9 cellular contexts compared by ENCODE assay signal in the genomic region with DNA sequence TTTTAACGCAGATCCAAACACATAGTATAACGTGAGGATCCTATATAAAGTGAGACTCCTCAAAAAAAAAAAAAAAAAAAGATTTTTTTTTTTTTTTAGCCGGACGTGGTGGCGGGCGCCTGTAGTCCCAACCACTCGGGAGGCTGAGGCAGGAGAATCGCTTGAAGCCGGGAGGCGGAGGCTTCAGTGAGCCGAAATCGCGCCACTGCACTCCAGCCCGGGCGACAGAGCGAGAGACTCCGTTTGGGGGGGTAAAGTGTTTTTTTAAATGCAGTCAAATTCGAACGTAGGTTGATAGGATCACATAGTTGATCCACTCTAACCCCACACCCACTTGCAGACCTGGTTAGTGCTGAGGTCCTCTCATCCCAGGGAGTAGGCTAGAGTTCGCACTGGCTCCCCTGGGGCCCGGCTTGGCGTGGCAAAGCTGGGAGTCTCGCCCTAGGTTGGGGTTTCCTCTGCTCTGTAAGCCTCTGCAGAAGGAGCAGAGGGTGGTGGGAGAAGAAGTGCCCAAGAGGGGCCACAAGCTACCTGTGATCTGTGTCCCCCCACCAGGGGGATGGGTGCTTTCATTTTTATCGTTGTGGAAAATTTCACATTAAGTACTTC. TPM values are rescaled to one million over a fixed set of nuclear protein-coding genes. Genes with fewer than 3 reads are reported as not detected.
DNase-seq lines count a peak whose midpoint lies in the region; ATAC-seq and TF ChIP-seq lines count a peak whose summit lies in the region.
"Had no signal": no experiment of that assay in that cellular context is flagged by ENCODE, and none has a peak within 500 bp of the region (broad histone marks: within the 10 kb centered on the region; RNA-seq: fewer than 3 reads in every experiment).

No MANE protein-coding gene starts in this region.

- H3K9me3 ChIP-seq in BLaER1 treated with 17β-estradiol and CSF1 and Interleukin-3, amounts not matched to agents 10 nM and 100 nM (replicated peaks in 1 of 11) = no peaks in the 10 kb centered on the region; a peak in 1 of 22 replicates

- peak overlapping the region; percentile 80 for H3K27ac Mint-ChIP-seq in dendritic cell treated with granulocyte-macrophage colony-stimulating factor and Interleukin-4, amounts not matched to agents 40 ng/mL and 50 ng/mL, for 4 days
- peak overlapping the region in 7 of 10 donors; percentile 58 to 99 (median 94) for H3K27ac Mint-ChIP-seq in naive thymus-derived CD8-positive, alpha-beta T cell

- peaks cover 6% of the 10 kb centered on the region for H3K36me3 Mint-ChIP-seq in dendritic cell treated with granulocyte-macrophage colony-stimulating factor and Interleukin-4, amounts not matched to agents 40 ng/mL and 50 ng/mL, for 4 days (ENCODE audit: low read depth)
- no peaks in the 10 kb centered on the region for H3K36me3 Mint-ChIP-seq in naive thymus-derived CD8-positive, alpha-beta T cell

- H3K9ac ChIP-seq in BLaER1 treated with 17β-estradiol and CSF1 and Interleukin-3, amounts not matched to agents 10 nM and 100 nM = peak overlapping the region; percentile 71 to 85 (median 80)
- peak overlapping the region; percentile 37; the same call in 1 of the 2 replicates for H3K9ac ChIP-seq in KMS-11

- TF ChIP-seq CTCF in KMS-11 (conservative IDR thresholded peaks at IDR 0.05; ENCODE audit: low read depth, low read length) = no peak

- intact Hi-C loops in dendritic cell treated with granulocyte-macrophage colony-stimulating factor and Interleukin-4, amounts not matched to agents 40 ng/mL and 50 ng/mL, for 4 days (cut with micrococcal nuclease) = loop anchor here (1.0 to 10.0 kb wide), 3 partner anchors 39 to 97 kb away; a partner anchor contains a TSS

- peak overlapping the region; percentile 67 to 78 (median 70) for H3K4me3 ChIP-seq in BLaER1 treated with 17β-estradiol and CSF1 and Interleukin-3, amounts not matched to agents 10 nM and 100 nM
- H3K4me3 ChIP-seq in KMS-11 (IDR thresholded peaks at IDR 0.05; ENCODE audit: insufficient read depth, low read depth, low read length) = no peak overlapping the region

- H3K27ac ChIP-seq in BLaER1 treated with 17β-estradiol and CSF1 and Interleukin-3, amounts not matched to agents 10 nM and 100 nM = peak overlapping the region; percentile 41 to 77 (median 64); a peak in 20 of 22 replicates
- peak overlapping the region; percentile 34 for H3K27ac ChIP-seq in KMS-11

- peak overlapping the region; percentile 68 to 91 (median 83) for H3K4me2 ChIP-seq in BLaER1 treated with 17β-estradiol and CSF1 and Interleukin-3, amounts not matched to agents 10 nM and 100 nM
- H3K4me2 ChIP-seq in KMS-11 = peak overlapping the region; percentile 55

- H2AFZ ChIP-seq in KMS-11 (ENCODE audit: low read depth) = peak overlapping the region; percentile 80

- POLR2A ChIA-PET in naive thymus-derived CD8-positive, alpha-beta T cell (lab: Charles Lee) = interaction anchor here (0.6 to 5.0 kb wide), 6 partner anchors 9 to 232 kb away, joined by 3 to 25 read pairs (median 5); a partner anchor contains a TSS

- H3K27me3 ChIP-seq in BLaER1 treated with 17β-estradiol and CSF1 and Interleukin-3, amounts not matched to agents 10 nM and 100 nM = no peaks in the 10 kb centered on the region
- no peaks in the 10 kb centered on the region for H3K27me3 ChIP-seq in KMS-11 (ENCODE audit: insufficient read depth, low read depth)

- no peak for ATAC-seq in naive thymus-derived CD8-positive, alpha-beta T cell
- ATAC-seq in HG03457 (IDR thresholded peaks at IDR 0.05; ENCODE audit: unreplicated experiment) (no peak), HG02852 (IDR thresholded peaks at IDR 0.05; ENCODE audit: unreplicated experiment) (no peak)

- peak in 1 of 10 donors; percentile 22 for DNase-seq in naive thymus-derived CD8-positive, alpha-beta T cell
- DNase-seq in HT-29 (ENCODE audit: low spot score) = no peak
- DNase-seq in hypothalamus (lab: John Stamatoyannopoulos, UW) = no peak

- peaks cover 17 to 29% (median 24%) of the 10 kb centered on the region in 10 experiments for H3K4me1 ChIP-seq in BLaER1 treated with 17β-estradiol and CSF1 and Interleukin-3, amounts not matched to agents 10 nM and 100 nM
- peaks cover 13% of the 10 kb centered on the region for H3K4me1 ChIP-seq in KMS-11 (ENCODE audit: low read depth, poor library complexity, severe bottlenecking)

- peaks cover 33% of the 10 kb centered on the region for H3K4me1 Mint-ChIP-seq in dendritic cell treated with granulocyte-macrophage colony-stimulating factor and Interleukin-4, amounts not matched to agents 40 ng/mL and 50 ng/mL, for 4 days (ENCODE audit: low read depth)
- H3K4me1 Mint-ChIP-seq in naive thymus-derived CD8-positive, alpha-beta T cell = peaks cover 19 to 27% (median 21%) of the 10 kb centered on the region in 4 donors

- H4K20me1 ChIP-seq in BLaER1 treated with 17β-estradiol and CSF1 and Interleukin-3, amounts not matched to agents 10 nM and 100 nM = peaks cover 0 to 17% (median 9%) of the 10 kb centered on the region in 11 experiments; a peak in 11 of 22 replicates
- H4K20me1 ChIP-seq in KMS-11 (ENCODE audit: insufficient read depth) = no peaks in the 10 kb centered on the region

- H3K27me3 Mint-ChIP-seq in dendritic cell treated with granulocyte-macrophage colony-stimulating factor and Interleukin-4, amounts not matched to agents 40 ng/mL and 50 ng/mL, for 4 days = peaks cover 26% of the 10 kb centered on the region
- peaks cover 0 to 21% (median 8%) of the 10 kb centered on the region in 5 donors for H3K27me3 Mint-ChIP-seq in naive thymus-derived CD8-positive, alpha-beta T cell

- no peaks in the 10 kb centered on the region for H3K79me2 ChIP-seq in KMS-11 (ENCODE audit: insufficient read depth, low read depth)

- H3K9me3 Mint-ChIP-seq in dendritic cell treated with granulocyte-macrophage colony-stimulating factor and Interleukin-4, amounts not matched to agents 40 ng/mL and 50 ng/mL, for 4 days = no peaks in the 10 kb centered on the region
- no peaks in the 10 kb centered on the region for H3K9me3 Mint-ChIP-seq in naive thymus-derived CD8-positive, alpha-beta T cell

- peak overlapping the region; percentile 85 for H3K4me3 Mint-ChIP-seq in dendritic cell treated with granulocyte-macrophage colony-stimulating factor and Interleukin-4, amounts not matched to agents 40 ng/mL and 50 ng/mL, for 4 days
- peak overlapping the region; percentile 81 to 97 (median 92) for H3K4me3 Mint-ChIP-seq in naive thymus-derived CD8-positive, alpha-beta T cell

- H3K36me3 ChIP-seq in BLaER1 treated with 17β-estradiol and CSF1 and Interleukin-3, amounts not matched to agents 10 nM and 100 nM = peaks cover 0 to 7% (median 0%) of the 10 kb centered on the region in 11 experiments; a peak in 4 of 22 replicates
- no peaks in the 10 kb centered on the region for H3K36me3 ChIP-seq in KMS-11 (ENCODE audit: insufficient read depth)

RNA-seq across cellular contexts. Expression of a gene that starts 6.5 kb away (rescaled TPM):
- 1 to 10 TPM in 1 of 2 experiments, under 1 TPM in 1; 0.39 to 1.2 TPM for total RNA-seq in naive thymus-derived CD8-positive, alpha-beta T cell
- polyA plus RNA-seq in naive thymus-derived CD8-positive, alpha-beta T cell = not detected
- 0.58 and 0.99 TPM in 2 replicates for total RNA-seq in HT-29 (2014; rRNA removed; shearing (Covaris generic))
- total RNA-seq: RPMI7951 had no signal

RNA-seq across cellular contexts. Expression of a gene that starts 6.5 kb away (rescaled TPM):
- 10 to 100 TPM; 10.6 to 10.7 TPM for total RNA-seq in naive thymus-derived CD8-positive, alpha-beta T cell
- polyA plus RNA-seq in naive thymus-derived CD8-positive, alpha-beta T cell = 1 to 10 TPM; 6.3 to 6.5 (median 6.4) TPM
- 26.6 and 33.1 TPM in 2 replicates for total RNA-seq in HT-29 (2014; rRNA removed; shearing (Covaris generic))

RNA-seq across cellular contexts. Expression of a gene that starts 14.9 kb away (rescaled TPM):
- total RNA-seq in naive thymus-derived CD8-positive, alpha-beta T cell = 1,000 to 10,000 TPM; 1,656 to 1,664 TPM
- polyA plus RNA-seq in naive thymus-derived CD8-positive, alpha-beta T cell = 1,000 to 10,000 TPM; 1,899 to 2,106 (median 2,080) TPM
- 5,822 and 6,132 TPM in 2 replicates for total RNA-seq in HT-29 (2014; rRNA removed; shearing (Covaris generic))

RNA-seq across cellular contexts. Expression of a gene that starts 21.1 kb away (rescaled TPM):
- 1 to 10 TPM; 5.6 to 5.8 TPM for total RNA-seq in naive thymus-derived CD8-positive, alpha-beta T cell
- polyA plus RNA-seq in naive thymus-derived CD8-positive, alpha-beta T cell = 10 to 100 TPM in 1 of 3 donors, 1 to 10 TPM in 2; 4.2 to 14.3 (median 9.9) TPM
- total RNA-seq in HT-29 (2014; rRNA removed; shearing (Covaris generic)) = 8.3 and 10.4 TPM in 2 replicates

RNA-seq across cellular contexts. Expression of a gene that starts 38.0 kb away (rescaled TPM):
- total RNA-seq in naive thymus-derived CD8-positive, alpha-beta T cell = 10 to 100 TPM in 1 of 2 experiments, 1 to 10 TPM in 1; 10.0 to 10.6 TPM
- polyA plus RNA-seq in naive thymus-derived CD8-positive, alpha-beta T cell = 1 to 10 TPM; 1.0 to 3.1 (median 2.0) TPM
- not detected in 2 replicates for total RNA-seq in HT-29 (2014; rRNA removed; shearing (Covaris generic))
